ENCODE assay signal across 8 cellular contexts in genomic region chr17:1122681-1123396, GRCh38. TPM values are rescaled to one million over a fixed set of nuclear protein-coding genes. Genes with fewer than 3 reads are reported as not detected.
DNase-seq lines count a peak whose midpoint lies in the region; ATAC-seq, FAIRE-seq and TF ChIP-seq lines count a peak whose summit lies in the region.

No MANE protein-coding gene starts in this region.

- H3K36me3 ChIP-seq in osteoblast (ENCODE audit: insufficient read depth, low read length) (no peaks in the 10 kb centered on the region), testis (ENCODE audit: low read depth, missing control alignments) (no peaks in the 10 kb centered on the region)

- no peaks in the 10 kb centered on the region for H3K79me2 ChIP-seq in osteoblast (ENCODE audit: insufficient read depth, low read length)

- 36 to 39% methylated on average over 17 to 20 of the region's 20 CpGs for WGBS in testis, 2 donors

- no peak overlapping the region for H3K27ac ChIP-seq in HL-60 (replicated peaks)
- H3K27ac ChIP-seq in osteoblast (ENCODE audit: low read depth, low read length), result no peak overlapping the region
- H3K27ac ChIP-seq in testis, result peak overlapping the region; percentile 10 to 71

- DNase-seq in DMS153 (lab: John Stamatoyannopoulos, UW), result peak; percentile 29
- peak in 1 of 2 experiments; percentile 37 for DNase-seq in HL-60 (ENCODE audit: low read depth in 1 of 2, low spot score in 1 of 2)
- peak; percentile 64 for DNase-seq in SHP77 treated with DMSO at 0.1 percent for 48 hours (lab: John Stamatoyannopoulos, UW)
- DNase-seq in activated naive CD4-positive, alpha-beta T cell (lab: John Stamatoyannopoulos, UW), result peak; percentile 68 to 86 (median 73)
- peak; percentile 69 to 82 for DNase-seq in frontal cortex (ENCODE audit: low spot score in 2 of 2)
- peak; percentile 99 for DNase-seq in osteoblast (ENCODE audit: insufficient read length, low spot score, missing footprints)
- DNase-seq in testis, result peak; percentile 85

- intact Hi-C loops in testis (cut with DNase I; ENCODE audit: low total_unique reads), result loop anchor here (10.0 kb wide), 1 partner anchor 62 kb away; no protein-coding TSS in a partner anchor

- no peak overlapping the region for H2AFZ ChIP-seq in osteoblast (ENCODE audit: low read length)

- TF ChIP-seq POLR2A in testis (IDR thresholded peaks at IDR 0.05), result no peak

- no peaks in the 10 kb centered on the region for H3K27me3 ChIP-seq in HL-60 (ENCODE audit: insufficient read depth, poor library complexity, severe bottlenecking)
- H3K27me3 ChIP-seq in osteoblast (ENCODE audit: insufficient read depth, low read length), result no peaks in the 10 kb centered on the region
- H3K27me3 ChIP-seq in testis, result no peaks in the 10 kb centered on the region

- H3K4me1 ChIP-seq in osteoblast (ENCODE audit: insufficient read depth, low read length) (no peaks in the 10 kb centered on the region), testis (peaks cover 9% of the 10 kb centered on the region)

- H3K4me2 ChIP-seq in osteoblast (ENCODE audit: insufficient read depth, low read length), result no peak overlapping the region

- ATAC-seq in GM21515 (IDR thresholded peaks at IDR 0.05; ENCODE audit: unreplicated experiment), result no peak

- peak; percentile 33 for TF ChIP-seq CTCF in HL-60 (IDR thresholded peaks at IDR 0.05; ENCODE audit: insufficient read depth, low read length)
- TF ChIP-seq CTCF in osteoblast (IDR thresholded peaks at IDR 0.05; ENCODE audit: extremely low read depth, low read depth, low read length), result peak; percentile 91
- peak; percentile 84 to 90 (median 85) for TF ChIP-seq CTCF in testis (IDR thresholded peaks at IDR 0.05)

- H3K9me3 ChIP-seq in osteoblast (ENCODE audit: low read depth, low read length), result no peaks in the 10 kb centered on the region
- H3K9me3 ChIP-seq in testis, result no peaks in the 10 kb centered on the region

- H3K4me3 ChIP-seq in HL-60 (replicated peaks; ENCODE audit: insufficient read depth, low read length), result no peak overlapping the region
- H3K4me3 ChIP-seq in osteoblast (ENCODE audit: insufficient read depth, low read length), result no peak overlapping the region
- H3K4me3 ChIP-seq in testis, result no peak overlapping the region

- peaks cover 9% of the 10 kb centered on the region for H4K20me1 ChIP-seq in osteoblast (ENCODE audit: insufficient read depth, low read length)

- FAIRE-seq in frontal cortex (lab: Jason Lieb, UNC), result no peak

RNA-seq across cellular contexts. Expression of gene ABR, which starts 56.9 kb away (rescaled TPM):
- total RNA-seq in frontal cortex (123 TPM), osteoblast (156 and 163 TPM in 2 replicates), testis (10 to 100 TPM; 42.1 to 52.7 TPM)
- 30.6 TPM for polyA plus RNA-seq in testis (ENCODE audit: insufficient read depth, low read depth, low replicate concordance)

Comparison
In these comparisons a context has a peak if more than half of its experiments do, and no peak if none do; other contexts are left out.
1. H3K27ac ChIP-seq: peak in testis (2 of 2); none in HL-60 (single experiment) and osteoblast (single experiment).
2. CTCF ChIP-seq: peak in every context shown above with its lines; median percentile 91 in osteoblast; 85 in testis; 33 in HL-60.